In genomic region chr7:26200113-26200443, GRCh38 we compare ENCODE assay signal across 8 cellular contexts. TPM values are rescaled to one million over a fixed set of nuclear protein-coding genes. Genes with fewer than 3 reads are reported as not detected.
DNase-seq lines count a peak whose midpoint lies in the region; ATAC-seq and TF ChIP-seq lines count a peak whose summit lies in the region.

No MANE protein-coding gene starts in this region.

- peaks cover 33% of the 10 kb centered on the region for H3K4me1 ChIP-seq in HUES48 (ENCODE audit: control insufficient read depth, insufficient read depth, low read length)
- H3K4me1 ChIP-seq in SJSA1 (replicated peaks): peaks cover 25% of the 10 kb centered on the region
- no peaks in the 10 kb centered on the region for H3K4me1 ChIP-seq in trophoblast cell (ENCODE audit: control insufficient read depth in 1 of 2, insufficient read depth in 2 of 2, low read length in 2 of 2)
- peaks cover 37 to 56% (median 45%) of the 10 kb centered on the region in 4 donors for H3K4me1 ChIP-seq in transverse colon

- peaks cover 32% of the 10 kb centered on the region for H3K79me2 ChIP-seq in trophoblast cell (ENCODE audit: control insufficient read depth, insufficient read depth, low read length, poor library complexity)

- peaks cover 26% of the 10 kb centered on the region for H3K79me1 ChIP-seq in trophoblast cell (ENCODE audit: low read length)

- H3K4ac ChIP-seq in trophoblast cell (ENCODE audit: low read depth, low read length): peak overlapping the region; percentile 99

- H3K4me3 Mint-ChIP-seq in activated naive CD4-positive, alpha-beta T cell treated with anti-CD3 and anti-CD28 coated beads, Interleukin-2, amount 10 ng/mL, durations not matched to agents 7 days and 5 days: peak overlapping the region; percentile 99

- H2AK5ac ChIP-seq in trophoblast cell (ENCODE audit: low read length): peak overlapping the region; percentile 98

- no peak for ATAC-seq in HG03039 (IDR thresholded peaks at IDR 0.05; ENCODE audit: unreplicated experiment)

- no CpG with 5 or more reads among the region's 28 CpGs for WGBS in trophoblast cell (ENCODE audit: extremely low coverage, insufficient coverage, insufficient read length)
- WGBS in transverse colon (ENCODE audit: low coverage in 1 of 2), 2 donors: 0% methylated on average over 8 to 21 of the region's 28 CpGs

- H2BK120ac ChIP-seq in trophoblast cell (ENCODE audit: insufficient read depth, low read length, poor library complexity): peak overlapping the region; percentile 95

- CTCF ChIA-PET in activated naive CD4-positive, alpha-beta T cell treated with anti-CD3 and anti-CD28 coated beads, Interleukin-2, amount 10 ng/mL, durations not matched to agents 7 days and 5 days (lab: Charles Lee): interaction anchor here (0.7 to 4.2 kb wide), 4 partner anchors 39 to 111 kb away, joined by 3 to 11 read pairs (median 4); no protein-coding TSS in a partner anchor

- peak overlapping the region; percentile 80 for H4K8ac ChIP-seq in trophoblast cell (ENCODE audit: low read depth, low read length)

- TF ChIP-seq POLR2A in transverse colon (IDR thresholded peaks at IDR 0.05): no peak

- H3K4me1 Mint-ChIP-seq in activated naive CD4-positive, alpha-beta T cell treated with anti-CD3 and anti-CD28 coated beads, Interleukin-2, amount 10 ng/mL, durations not matched to agents 7 days and 5 days: peaks cover 44% of the 10 kb centered on the region

- TF ChIP-seq EP300 in transverse colon (IDR thresholded peaks at IDR 0.05; ENCODE audit: low read depth): no peak

- DNase-seq in GM12864 (ENCODE audit: low read depth): no peak
- peak; percentile 67 to 90 for DNase-seq in SJSA1 (ENCODE audit: low read depth in 1 of 2, low spot score in 2 of 2)
- peak; percentile 84 for DNase-seq in activated naive CD4-positive, alpha-beta T cell treated with anti-CD3 and anti-CD28 coated beads, Interleukin-2, amount 10 ng/mL, durations not matched to agents 7 days and 5 days
- DNase-seq in head of caudate nucleus: peak; percentile 47 to 90 (median 78)
- DNase-seq in trophoblast cell: peak; percentile 25 to 66
- DNase-seq in transverse colon: peak; percentile 81

- intact Hi-C loops in head of caudate nucleus (cut with DNase I) (loop anchor here (5.0 kb wide), 1 partner anchor 92 kb away; the partner anchor contains the start of gene SNX10), transverse colon (cut with DNase I; ENCODE audit: low total_unique reads) (loop anchor here (2.0 to 10.0 kb wide), 2 partner anchors 165 to 343 kb away; no protein-coding TSS in a partner anchor)

- H3K36me3 ChIP-seq in HUES48 (ENCODE audit: control insufficient read depth, insufficient read depth, low read length) (peaks cover 67% of the 10 kb centered on the region), SJSA1 (peaks cover 87% of the 10 kb centered on the region), trophoblast cell (ENCODE audit: control insufficient read depth in 1 of 2, insufficient read depth in 2 of 2, low read length in 2 of 2) (peaks cover 0 to 12% of the 10 kb centered on the region in 2 experiments), transverse colon (peaks cover 0 to 26% (median 9%) of the 10 kb centered on the region in 4 donors)

- peak overlapping the region; percentile 88 for H4K12ac ChIP-seq in trophoblast cell (ENCODE audit: low read depth, low read length)

- no peak overlapping the region for H2BK12ac ChIP-seq in trophoblast cell (ENCODE audit: low read length)

- H3K4me3 ChIP-seq in GM12864 (ENCODE audit: low read depth, low read length): peak overlapping the region; percentile 100
- H3K4me3 ChIP-seq in HUES48 (ENCODE audit: low read depth, low read length): peak overlapping the region; percentile 82
- peak overlapping the region; percentile 86 for H3K4me3 ChIP-seq in SJSA1
- H3K4me3 ChIP-seq in trophoblast cell (ENCODE audit: low read depth, low read length): peak overlapping the region; percentile 100
- H3K4me3 ChIP-seq in transverse colon: peak overlapping the region; percentile 78 to 98 (median 86)

- peak overlapping the region; percentile 57 for H2AFZ ChIP-seq in trophoblast cell (ENCODE audit: insufficient read depth, low read length, poor library complexity)

- H3K27me3 ChIP-seq in HUES48 (ENCODE audit: control insufficient read depth, insufficient read depth, low read length) (no peaks in the 10 kb centered on the region), SJSA1 (replicated peaks) (no peaks in the 10 kb centered on the region), trophoblast cell (ENCODE audit: insufficient read depth, low read length) (no peaks in the 10 kb centered on the region), transverse colon (no peaks in the 10 kb centered on the region)

- peak overlapping the region; percentile 100 for H3K27ac Mint-ChIP-seq in activated naive CD4-positive, alpha-beta T cell treated with anti-CD3 and anti-CD28 coated beads, Interleukin-2, amount 10 ng/mL, durations not matched to agents 7 days and 5 days

- H3K27ac ChIP-seq in HUES48 (ENCODE audit: low read depth, low read length) (peak overlapping the region; percentile 98), SJSA1 (peak overlapping the region; percentile 97), trophoblast cell (ENCODE audit: low read depth, low read length) (peak overlapping the region; percentile 93), transverse colon (peak overlapping the region; percentile 97 to 100 (median 99))

- peak overlapping the region; percentile 92 for H2BK5ac ChIP-seq in trophoblast cell (ENCODE audit: low read depth, low read length, poor library complexity)

- peaks cover 69% of the 10 kb centered on the region for H3K36me3 Mint-ChIP-seq in activated naive CD4-positive, alpha-beta T cell treated with anti-CD3 and anti-CD28 coated beads, Interleukin-2, amount 10 ng/mL, durations not matched to agents 7 days and 5 days

- H3K9ac ChIP-seq in HUES48 (ENCODE audit: low read depth, low read length): peak overlapping the region; percentile 98
- peak overlapping the region; percentile 100 for H3K9ac ChIP-seq in trophoblast cell (ENCODE audit: low read length)

- H3K9me3 ChIP-seq in HUES48 (ENCODE audit: control insufficient read depth, insufficient read depth, low read length): no peaks in the 10 kb centered on the region
- H3K9me3 ChIP-seq in SJSA1 (replicated peaks): no peaks in the 10 kb centered on the region
- H3K9me3 ChIP-seq in trophoblast cell (ENCODE audit: insufficient read depth, low read depth, low read length): no peaks in the 10 kb centered on the region
- H3K9me3 ChIP-seq in transverse colon: no peaks in the 10 kb centered on the region

- peak overlapping the region; percentile 94 for H4K91ac ChIP-seq in trophoblast cell (ENCODE audit: low read depth, low read length)

- peak overlapping the region; percentile 99 for H3K14ac ChIP-seq in trophoblast cell (ENCODE audit: low read length)

- peak overlapping the region; percentile 90 for H3K18ac ChIP-seq in trophoblast cell (ENCODE audit: low read length)

- H3K9me3 Mint-ChIP-seq in activated naive CD4-positive, alpha-beta T cell treated with anti-CD3 and anti-CD28 coated beads, Interleukin-2, amount 10 ng/mL, durations not matched to agents 7 days and 5 days: no peaks in the 10 kb centered on the region

- H3K23ac ChIP-seq in trophoblast cell (ENCODE audit: low read length): no peak overlapping the region

- TF ChIP-seq CTCF in GM12864 (IDR thresholded peaks at IDR 0.05; ENCODE audit: low read depth, low read length, missing control alignments): no peak
- TF ChIP-seq CTCF in transverse colon (IDR thresholded peaks at IDR 0.05): no peak

- peaks cover 15% of the 10 kb centered on the region for H3K27me3 Mint-ChIP-seq in activated naive CD4-positive, alpha-beta T cell treated with anti-CD3 and anti-CD28 coated beads, Interleukin-2, amount 10 ng/mL, durations not matched to agents 7 days and 5 days

- in situ Hi-C loops in transverse colon (cut with MboI; ENCODE audit: low pct_ligation_motif_present in 1 of 4, low pct_unique_long_range_greater_than_20kb in 1 of 4, low sequenced_read_pairs in 3 of 4): no loop called here

- peak overlapping the region; percentile 24 for H3K4me2 ChIP-seq in trophoblast cell (ENCODE audit: low read length)

RNA-seq across cellular contexts. Expression of gene HNRNPA2B1, which starts 0.5 kb away (rescaled TPM):
- 327 and 364 TPM in 2 replicates for total RNA-seq in SJSA1 (2014; rRNA removed; shearing (Covaris generic))
- 576 and 608 TPM in 2 replicates for polyA plus RNA-seq in trophoblast cell (2013)
- 100 to 1,000 TPM; 123 to 362 (median 208) TPM for total RNA-seq in transverse colon

RNA-seq across cellular contexts. Expression of gene CBX3, which starts 1.5 kb away (rescaled TPM):
- total RNA-seq in SJSA1 (2014; rRNA removed; shearing (Covaris generic)): 231 and 246 TPM in 2 replicates
- 270 TPM in 2 replicates for polyA plus RNA-seq in trophoblast cell (2013)
- total RNA-seq in transverse colon: 100 to 1,000 TPM in 1 of 4 donors, 10 to 100 TPM in 3; 48.2 to 107 (median 60.3) TPM

RNA-seq across cellular contexts. Expression of gene NFE2L3, which starts 48.1 kb away (rescaled TPM):
- 14.4 and 17.1 TPM in 2 replicates for total RNA-seq in SJSA1 (2014; rRNA removed; shearing (Covaris generic))
- 142 and 159 TPM in 2 replicates for polyA plus RNA-seq in trophoblast cell (2013)
- total RNA-seq in transverse colon: 10 to 100 TPM in 1 of 4 donors, 1 to 10 TPM in 3; 1.4 to 11.4 (median 6.6) TPM
